Comparison of ENCODE assay signal across 11 cellular contexts in the genomic region with DNA sequence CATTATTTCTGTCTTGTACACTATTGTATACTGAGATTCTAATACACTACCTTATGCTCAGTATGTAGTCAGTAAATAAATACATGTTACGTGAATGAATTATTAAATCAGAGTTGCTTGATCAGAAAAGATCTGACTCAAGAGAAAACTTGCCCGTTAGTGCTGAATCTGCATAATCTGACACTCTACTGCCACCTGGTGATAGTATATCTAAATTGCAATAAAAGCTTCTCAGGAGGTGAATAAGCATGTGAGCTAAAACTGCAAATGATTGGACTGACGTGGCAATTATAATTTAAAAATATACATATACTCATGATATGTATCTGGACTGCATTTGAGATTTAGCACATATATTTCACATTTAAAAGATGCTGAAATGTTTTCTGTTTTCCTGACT.
DNase-seq lines count a peak whose midpoint lies in the region; ATAC-seq, FAIRE-seq and TF ChIP-seq lines count a peak whose summit lies in the region.
"Had no signal": no experiment of that assay in that cellular context is flagged by ENCODE, and none has a peak within 500 bp of the region (broad histone marks: within the 10 kb centered on the region; RNA-seq: fewer than 3 reads in every experiment).

No MANE protein-coding gene starts in this region.

- peak; percentile 13 for FAIRE-seq in G401.6 (lab: Jason Lieb, UNC)
- FAIRE-seq in TTC549 (lab: Jason Lieb, UNC) = peak; percentile 32

- no peaks in the 10 kb centered on the region for H3K4me1 Mint-ChIP-seq in activated T-helper 1 cell treated with anti-CD3 and anti-CD28 coated beads, Interleukin-12 subunit alpha, Interleukin-12 subunit beta, Interleukin-2, Interleukin-4 antibody, amounts not matched to agents 30 ng/mL and 10 ng/mL and 1 ng/mL, durations not matched to agents 14 hours and 24 hours and 36 hours (ENCODE audit: low read depth)

- peak; percentile 14 for TF ChIP-seq CTCF in kidney epithelial cell (IDR thresholded peaks at IDR 0.05; ENCODE audit: insufficient read depth, low read length, poor library complexity, severe bottlenecking)

- no peaks in the 10 kb centered on the region for H3K36me3 Mint-ChIP-seq in activated T-helper 1 cell treated with anti-CD3 and anti-CD28 coated beads, Interleukin-12 subunit alpha, Interleukin-12 subunit beta, Interleukin-2, Interleukin-4 antibody, amounts not matched to agents 30 ng/mL and 10 ng/mL and 1 ng/mL, durations not matched to agents 14 hours and 24 hours and 36 hours (ENCODE audit: low read depth)

- H3K4me3 Mint-ChIP-seq in activated T-helper 1 cell treated with anti-CD3 and anti-CD28 coated beads, Interleukin-12 subunit alpha, Interleukin-12 subunit beta, Interleukin-2, Interleukin-4 antibody, amounts not matched to agents 30 ng/mL and 10 ng/mL and 1 ng/mL, durations not matched to agents 14 hours and 24 hours and 36 hours = no peak overlapping the region
- H3K4me3 Mint-ChIP-seq: natural killer cell treated with Interleukin-12 subunit alpha and Interleukin-12 subunit beta and Interleukin-15 and Interleukin-18, amount 100 ng/mL, for 72 hours had no signal

- intact Hi-C loops in activated T-helper 1 cell treated with anti-CD3 and anti-CD28 coated beads, Interleukin-12 subunit alpha, Interleukin-12 subunit beta, Interleukin-2, Interleukin-4 antibody, amounts not matched to agents 30 ng/mL and 10 ng/mL and 1 ng/mL, durations not matched to agents 14 hours and 24 hours and 36 hours (cut with micrococcal nuclease) = loop anchor here (2.0 kb wide), 2 partner anchors 70 to 210 kb away; partner anchors contain the start of genes KIAA1328 and TPGS2

- no peak for ATAC-seq in GM21737 (IDR thresholded peaks at IDR 0.05; ENCODE audit: unreplicated experiment)
- ATAC-seq: natural killer cell treated with Interleukin-12 subunit alpha and Interleukin-12 subunit beta and Interleukin-15 and Interleukin-18, amount 100 ng/mL, for 72 hours had no signal

- no peaks in the 10 kb centered on the region for H3K27me3 ChIP-seq in kidney epithelial cell (ENCODE audit: control insufficient read depth, insufficient read depth, low read length)

- no peak overlapping the region for H3K4me3 ChIP-seq in kidney epithelial cell (ENCODE audit: low read depth, low read length)

- no peaks in the 10 kb centered on the region for H3K27me3 Mint-ChIP-seq in activated T-helper 1 cell treated with anti-CD3 and anti-CD28 coated beads, Interleukin-12 subunit alpha, Interleukin-12 subunit beta, Interleukin-2, Interleukin-4 antibody, amounts not matched to agents 30 ng/mL and 10 ng/mL and 1 ng/mL, durations not matched to agents 14 hours and 24 hours and 36 hours (ENCODE audit: insufficient read depth)
- H3K27me3 Mint-ChIP-seq: natural killer cell treated with Interleukin-12 subunit alpha and Interleukin-12 subunit beta and Interleukin-15 and Interleukin-18, amount 100 ng/mL, for 72 hours had no signal

- H3K9me3 Mint-ChIP-seq in activated T-helper 1 cell treated with anti-CD3 and anti-CD28 coated beads, Interleukin-12 subunit alpha, Interleukin-12 subunit beta, Interleukin-2, Interleukin-4 antibody, amounts not matched to agents 30 ng/mL and 10 ng/mL and 1 ng/mL, durations not matched to agents 14 hours and 24 hours and 36 hours = peaks cover 8% of the 10 kb centered on the region
- H3K9me3 Mint-ChIP-seq: natural killer cell treated with Interleukin-12 subunit alpha and Interleukin-12 subunit beta and Interleukin-15 and Interleukin-18, amount 100 ng/mL, for 72 hours had no signal

- DNase-seq in Kasumi-1 (lab: John Stamatoyannopoulos, UW) (peak; percentile 67 to 82), kidney epithelial cell (ENCODE audit: low read depth) (no peak), NCI-H1436 (lab: John Stamatoyannopoulos, UW) (no peak)
- no peak for DNase-seq in activated T-helper 1 cell treated with anti-CD3 and anti-CD28 coated beads, Interleukin-12 subunit alpha, Interleukin-12 subunit beta, Interleukin-2, Interleukin-4 antibody, amounts not matched to agents 30 ng/mL and 10 ng/mL and 1 ng/mL, durations not matched to agents 14 hours and 24 hours and 36 hours (ENCODE audit: low spot score)
- DNase-seq in central memory CD4-positive, alpha-beta T cell = no peak
- DNase-seq: activated CD8-positive, alpha-beta memory T cell treated with anti-CD3 and anti-CD28 coated beads, Interleukin-2, amount 50 U/mL, for 48 hours; NCI-H524 had no signal

- H3K27ac Mint-ChIP-seq in activated T-helper 1 cell treated with anti-CD3 and anti-CD28 coated beads, Interleukin-12 subunit alpha, Interleukin-12 subunit beta, Interleukin-2, Interleukin-4 antibody, amounts not matched to agents 30 ng/mL and 10 ng/mL and 1 ng/mL, durations not matched to agents 14 hours and 24 hours and 36 hours = no peak overlapping the region
- H3K27ac Mint-ChIP-seq: natural killer cell treated with Interleukin-12 subunit alpha and Interleukin-12 subunit beta and Interleukin-15 and Interleukin-18, amount 100 ng/mL, for 72 hours had no signal

- H3K36me3 ChIP-seq in kidney epithelial cell (ENCODE audit: control insufficient read depth, insufficient read depth, low read length) = no peaks in the 10 kb centered on the region

Comparison
In these comparisons a context has a peak if more than half of its experiments do, and no peak if none do; other contexts are left out.
1. DNase-seq: peak in Kasumi-1 (2 of 2); none in kidney epithelial cell (single experiment), activated T-helper 1 cell treated with anti-CD3 and anti-CD28 coated beads, Interleukin-12 subunit alpha, Interleukin-12 subunit beta, Interleukin-2, Interleukin-4 antibody, amounts not matched to agents 30 ng/mL and 10 ng/mL and 1 ng/mL, durations not matched to agents 14 hours and 24 hours and 36 hours (single experiment), central memory CD4-positive, alpha-beta T cell (single experiment) and NCI-H1436 (single experiment).